Comparison of ENCODE assay signal across 33 cellular contexts in genomic region chr2:39597309-39597708, GRCh38.
"Had no signal": no experiment of that assay in that cellular context is flagged by ENCODE, and none has a peak within 500 bp of the region (broad histone marks: within the 10 kb centered on the region; RNA-seq: fewer than 3 reads in every experiment).

No MANE protein-coding gene starts in this region.

- H3K4me1 ChIP-seq: adrenal gland, body of pancreas, breast epithelium had no signal

- DNase-seq: activated B cell treated with CpG ODN at 0.5 μM for 24 hours; activated CD4-positive, alpha-beta memory T cell treated with anti-CD3 and anti-CD28 coated beads for 36 hours; activated CD4-positive, alpha-beta T cell treated with anti-CD3 and anti-CD28 coated beads for 4 hours; activated CD4-positive, alpha-beta T cell treated with anti-CD3 and anti-CD28 coated beads, Interleukin-2, amount 10 ng/mL, durations not matched to agents 24 days and 14 days; activated CD4-positive, alpha-beta T cell treated with anti-CD3 and anti-CD28 coated beads, Interleukin-2, amount 50 U/mL, for 1 hour; activated CD4-positive, alpha-beta T cell treated with anti-CD3 and anti-CD28 coated beads, Interleukin-2, amount 50 U/mL, for 4 hours; activated CD4-positive, CD25-positive, alpha-beta regulatory T cell treated with anti-CD3 and anti-CD28 coated beads, Interleukin-2, amount 50 U/mL, for 72 hours; activated CD8-positive, alpha-beta memory T cell treated with anti-CD3 and anti-CD28 coated beads, Interleukin-2, amount 50 U/mL, for 4 hours; activated CD8-positive, alpha-beta T cell treated with anti-CD3 and anti-CD28 coated beads for 36 hours; activated effector memory CD4-positive, alpha-beta T cell treated with anti-CD3 and anti-CD28 coated beads, Interleukin-2, amount 50 U/mL, for 16 hours; activated gamma-delta T cell treated with Interleukin-2 at 50 U/mL for 16 hours; activated naive CD4-positive, alpha-beta T cell; activated naive CD4-positive, alpha-beta T cell treated with anti-CD3 and anti-CD28 coated beads for 36 hours; activated naive CD4-positive, alpha-beta T cell treated with anti-CD3 and anti-CD28 coated beads, Interleukin-2, amount 50 U/mL, for 16 hours; activated naive CD8-positive, alpha-beta T cell treated with anti-CD3 and anti-CD28 coated beads for 36 hours; activated T-cell treated with anti-CD3 and anti-CD28 coated beads for 4 hours; activated T-cell treated with anti-CD3 and anti-CD28 coated beads, Interleukin-2, amount 50 U/mL, for 1 hour; activated T-cell treated with anti-CD3 and anti-CD28 coated beads, Interleukin-2, amount 50 U/mL, for 4 hours; activated T-cell treated with anti-CD3 and anti-CD28 coated beads, Interleukin-2, amount 50 U/mL, for 72 hours; adrenal gland; amniotic stem cell; aorta; body of pancreas; brain microvascular endothelial cell; central memory CD4-positive, alpha-beta T cell; T-helper 2 cell; T-helper 9 cell had no signal

- H3K4me3 ChIP-seq: adrenal gland, body of pancreas, breast epithelium had no signal

- H3K27ac ChIP-seq: adrenal gland, body of pancreas, brain microvascular endothelial cell, breast epithelium had no signal

- H3K27me3 ChIP-seq: adrenal gland, body of pancreas, brain microvascular endothelial cell, breast epithelium had no signal

- ATAC-seq: activated CD8-positive, alpha-beta T cell treated with anti-CD3 and anti-CD28 coated beads for 36 hours; activated naive CD4-positive, alpha-beta T cell treated with anti-CD3 and anti-CD28 coated beads, Interleukin-2, amount 50 U/mL, for 72 hours; activated T-cell treated with anti-CD3 and anti-CD28 coated beads, Interleukin-2, amount 50 U/mL, for 4 hours; activated T-cell treated with anti-CD3 and anti-CD28 coated beads, Interleukin-2, amount 50 U/mL, for 72 hours; activated T-helper 17 cell treated with anti-CD3 and anti-CD28 coated beads, Interleukin-2, amount 50 U/mL, for 72 hours; body of pancreas had no signal

- FAIRE-seq: astrocyte, colon, TTC549 had no signal

- H3K9me3 ChIP-seq: adrenal gland, body of pancreas, breast epithelium had no signal

- H3K36me3 ChIP-seq: adrenal gland, brain microvascular endothelial cell, breast epithelium had no signal
